ENCODE assay signal across 8 cellular contexts in genomic region chr19:48568345-48568886, GRCh38. TPM values are rescaled to one million over a fixed set of nuclear protein-coding genes. Genes with fewer than 3 reads are reported as not detected.
A peak's percentile ranks its signal among the peaks of the same experiment; 100 is the strongest.
DNase-seq lines count a peak whose midpoint lies in the region; ATAC-seq, FAIRE-seq and TF ChIP-seq lines count a peak whose summit lies in the region.

No MANE protein-coding gene starts in this region.

- CTCF ChIA-PET in HepG2 (lab: Yijun Ruan, JAX; ENCODE audit: low intra/inter-chr PET ratio, low total read pairs), result no interaction called here

- POLR2A ChIA-PET in HepG2 (lab: Yijun Ruan, JAX), result interaction anchor here (0.6 to 1.5 kb wide), 6 partner anchors 10 to 66 kb away, joined by 3 to 8 read pairs (median 4); partner anchors contain the start of genes RPL18 and SPHK2

- BruUV-seq in HepG2 (replicated peaks; lab: Mats Ljungman, UMichigan), result no TSS peak

- no peaks in the 10 kb centered on the region for H4K20me1 ChIP-seq in HepG2 (ENCODE audit: insufficient read depth, low read length)

- peak overlapping the region; percentile 43 for H3K27ac Mint-ChIP-seq in type B pancreatic cell

- no peak for FAIRE-seq in HepG2 (lab: Jason Lieb, UNC)

- TF ChIP-seq CTCF in coronary artery (IDR thresholded peaks at IDR 0.05) (no peak), HepG2 (CRISPR knock-in tag; IDR thresholded peaks at IDR 0.05) (no peak), type B pancreatic cell (conservative IDR thresholded peaks at IDR 0.05) (no peak)

- H3K36me3 ChIP-seq in HepG2 (replicated peaks in 1 of 2; ENCODE audit: control insufficient read depth in 1 of 2, insufficient read depth in 2 of 2, low read length in 2 of 2), result no peaks in the 10 kb centered on the region

- no peaks in the 10 kb centered on the region for H3K27me3 ChIP-seq in HepG2 (ENCODE audit: control insufficient read depth in 1 of 2, insufficient read depth in 2 of 2, low read length in 2 of 2)

- no peak for TF ChIP-seq RAD21 in HepG2 (CRISPR knock-in tag; IDR thresholded peaks at IDR 0.05)

- peak overlapping the region in 1 of 2 donors; percentile 46 for H3K27ac ChIP-seq in coronary artery
- no peak overlapping the region for H3K27ac ChIP-seq in HepG2 (ENCODE audit: extremely low read length, insufficient read depth, low read length)

- peak overlapping the region; percentile 46 for H3K4me3 ChIP-seq in coronary artery
- peak overlapping the region in 1 of 3 experiments; percentile 60; a peak in 1 of 6 replicates for H3K4me3 ChIP-seq in HepG2 (replicated peaks in 1 of 3; ENCODE audit: insufficient read depth in 1 of 3, low read depth in 2 of 3, low read length in 3 of 3)

- no peaks in the 10 kb centered on the region for H3K9me3 Mint-ChIP-seq in type B pancreatic cell

- H3K79me2 ChIP-seq in HepG2 (ENCODE audit: insufficient read depth, low read length), result no peaks in the 10 kb centered on the region

- intact Hi-C loops in HepG2 (cut with micrococcal nuclease; ENCODE audit: unreplicated experiment), result no loop called here

- peak overlapping the region; percentile 67 for H3K4me2 ChIP-seq in HepG2 (ENCODE audit: low read depth, low read length)

- H3K4me3 Mint-ChIP-seq in type B pancreatic cell, result peak overlapping the region; percentile 59

- no peaks in the 10 kb centered on the region for H3K36me3 Mint-ChIP-seq in type B pancreatic cell

- peaks cover 80% of the 10 kb centered on the region for H3K4me1 ChIP-seq in HepG2 (ENCODE audit: insufficient read depth, low read length)

- WGBS in HepG2 (ENCODE audit: low lambda C conversion rate), result 19% methylated on average over 4 of the region's 19 CpGs

- no peaks in the 10 kb centered on the region for H3K9me3 ChIP-seq in HepG2 (ENCODE audit: low read length)

- TF ChIP-seq EP300 in HepG2 (IDR thresholded peaks at IDR 0.05; ENCODE audit: low read depth in 2 of 2, low read length in 2 of 2), result no peak
- no peak for TF ChIP-seq EP300 in HepG2 (CRISPR knock-in tag; IDR thresholded peaks at IDR 0.05; ENCODE audit: borderline replicate concordance)

- H3K27me3 Mint-ChIP-seq in type B pancreatic cell, result peaks cover 7% of the 10 kb centered on the region

- no peak for TF ChIP-seq POLR2A in HepG2 (IDR thresholded peaks at IDR 0.05; ENCODE audit: insufficient read depth in 1 of 2, low read depth in 2 of 2, low read length in 2 of 2)

- no peak overlapping the region for H2AFZ ChIP-seq in HepG2 (ENCODE audit: low read length)

- peak overlapping the region; percentile 44; the same call in 1 of the 2 replicates for H3K9ac ChIP-seq in HepG2 (ENCODE audit: insufficient read depth, low read depth, low read length)

- peak; percentile 98 for DNase-seq in Caki2 (ENCODE audit: low read depth)
- DNase-seq in NCI-H1694 treated with DMSO at 0.1 percent for 48 hours (lab: John Stamatoyannopoulos, UW), result peak; percentile 30
- DNase-seq in coronary artery (ENCODE audit: low spot score), result peak; percentile 86
- DNase-seq in HepG2 (ENCODE audit: low spot score), result peak; percentile 61
- DNase-seq in type B pancreatic cell (ENCODE audit: extremely low spot score, unreplicated experiment), result no peak
- no peak for DNase-seq in NCI-H146 treated with DMSO at 0.1 percent for 48 hours (lab: John Stamatoyannopoulos, UW; ENCODE audit: unreplicated experiment)

- in situ Hi-C loops in Caki2 (cut with HindIII; ENCODE audit: low pct_unique_long_range_greater_than_20kb, low sequenced_read_pairs) (no loop called here), HepG2 (cut with HindIII; ENCODE audit: extremely low pct_ligation_motif_present, low pct_unique_long_range_greater_than_20kb) (no loop called here)

- peaks cover 11% of the 10 kb centered on the region for H3K4me1 Mint-ChIP-seq in type B pancreatic cell (ENCODE audit: unreplicated experiment)

- ATAC-seq in HepG2 (peak; percentile 77), HG02678 (IDR thresholded peaks at IDR 0.05; ENCODE audit: unreplicated experiment) (no peak), HG03280 (IDR thresholded peaks at IDR 0.05; ENCODE audit: unreplicated experiment) (no peak)

RNA-seq across cellular contexts. Expression of gene SULT2B1, which starts 16.4 kb away (rescaled TPM):
- 0.20 TPM in 1 of 2 replicates, not detected in the other for total RNA-seq in Caki2 (2014; rRNA removed; shearing (Covaris generic); ENCODE audit: low replicate concordance)
- total RNA-seq in HepG2 (2016; rRNA removed; fragmentation: Illumina TruSeq; extraction: Trizol) (not detected in 2 replicates), type B pancreatic cell (ENCODE audit: low replicate concordance) (0.77 and 5.3 TPM in 2 replicates)
- not detected in 2 replicates for total RNA-seq in HepG2 (2016; cell fraction: cytosol; rRNA removed; fragmentation: Illumina TruSeq; extraction: Trizol; ENCODE audit: low read depth)
- total RNA-seq in HepG2 (2016; cell fraction: insoluble cytoplasmic fraction; rRNA removed; fragmentation: Illumina TruSeq; extraction: Trizol), result not detected in 2 replicates
- not detected in 2 replicates for total RNA-seq in HepG2 (2016; cell fraction: membrane; rRNA removed; fragmentation: Illumina TruSeq; extraction: Trizol)
- total RNA-seq in HepG2 (2016; cell fraction: nucleus; rRNA removed; fragmentation: Illumina TruSeq; extraction: Trizol), result not detected in 2 replicates
- 0.07 and 0.13 TPM in 2 replicates for polyA plus RNA-seq in HepG2 (2011; rRNA removed)
- polyA plus RNA-seq in HepG2 (2011; cell fraction: cytosol; rRNA removed), result not detected in 2 replicates
- not detected in 2 replicates for polyA plus RNA-seq in HepG2 (2011; cell fraction: nucleus; rRNA removed)
- polyA plus RNA-seq in HepG2 (2012), result 0.19 TPM in 1 of 2 replicates, not detected in the other
- 0.14 TPM in 1 of 2 replicates, not detected in the other for polyA plus RNA-seq in HepG2 (2016; cell fraction: cytosol; fragmentation: Illumina TruSeq; extraction: Trizol; ENCODE audit: low read depth)
- not detected in 2 replicates for polyA plus RNA-seq in HepG2 (2016; cell fraction: insoluble cytoplasmic fraction; fragmentation: Illumina TruSeq; extraction: Trizol; ENCODE audit: low read depth)
- not detected in 2 replicates for polyA plus RNA-seq in HepG2 (2016; cell fraction: membrane; fragmentation: Illumina TruSeq; extraction: Trizol; ENCODE audit: low read depth)
- not detected in 2 replicates for polyA plus RNA-seq in HepG2 (2016; cell fraction: nucleus; fragmentation: Illumina TruSeq; extraction: Trizol; ENCODE audit: insufficient read depth, low read depth)
- polyA minus RNA-seq in HepG2 (2011; rRNA and poly(A)+ RNA removed; ENCODE audit: low replicate concordance), result 0.30 and 0.56 TPM in 2 replicates
- not detected in 2 replicates for polyA minus RNA-seq in HepG2 (2011; cell fraction: cytosol; rRNA and poly(A)+ RNA removed)
- polyA minus RNA-seq in HepG2 (2011; cell fraction: nucleus; rRNA and poly(A)+ RNA removed), result not detected in 2 replicates

RNA-seq across cellular contexts. Expression of gene SPACA4, which starts 38.1 kb away (rescaled TPM):
- not detected in 2 replicates for total RNA-seq in Caki2 (2014; rRNA removed; shearing (Covaris generic); ENCODE audit: low replicate concordance)
- total RNA-seq in HepG2 (2016; rRNA removed; fragmentation: Illumina TruSeq; extraction: Trizol) (not detected in 2 replicates), type B pancreatic cell (ENCODE audit: low replicate concordance) (not detected in 2 replicates)
- total RNA-seq in HepG2 (2016; cell fraction: cytosol; rRNA removed; fragmentation: Illumina TruSeq; extraction: Trizol; ENCODE audit: low read depth), result not detected in 2 replicates
- not detected in 2 replicates for total RNA-seq in HepG2 (2016; cell fraction: insoluble cytoplasmic fraction; rRNA removed; fragmentation: Illumina TruSeq; extraction: Trizol)
- not detected in 2 replicates for total RNA-seq in HepG2 (2016; cell fraction: membrane; rRNA removed; fragmentation: Illumina TruSeq; extraction: Trizol)
- total RNA-seq in HepG2 (2016; cell fraction: nucleus; rRNA removed; fragmentation: Illumina TruSeq; extraction: Trizol), result not detected in 2 replicates
- polyA plus RNA-seq in HepG2 (2011; rRNA removed), result not detected in 2 replicates
- polyA plus RNA-seq in HepG2 (2011; cell fraction: cytosol; rRNA removed), result not detected in 2 replicates
- not detected in 2 replicates for polyA plus RNA-seq in HepG2 (2011; cell fraction: nucleus; rRNA removed)
- polyA plus RNA-seq in HepG2 (2012), result not detected in 2 replicates
- polyA plus RNA-seq in HepG2 (2016; cell fraction: cytosol; fragmentation: Illumina TruSeq; extraction: Trizol; ENCODE audit: low read depth), result not detected in 2 replicates
- not detected in 2 replicates for polyA plus RNA-seq in HepG2 (2016; cell fraction: insoluble cytoplasmic fraction; fragmentation: Illumina TruSeq; extraction: Trizol; ENCODE audit: low read depth)
- polyA plus RNA-seq in HepG2 (2016; cell fraction: membrane; fragmentation: Illumina TruSeq; extraction: Trizol; ENCODE audit: low read depth), result not detected in 2 replicates
- polyA plus RNA-seq in HepG2 (2016; cell fraction: nucleus; fragmentation: Illumina TruSeq; extraction: Trizol; ENCODE audit: insufficient read depth, low read depth), result not detected in 2 replicates
- not detected in 2 replicates for polyA minus RNA-seq in HepG2 (2011; rRNA and poly(A)+ RNA removed; ENCODE audit: low replicate concordance)
- polyA minus RNA-seq in HepG2 (2011; cell fraction: cytosol; rRNA and poly(A)+ RNA removed), result not detected in 2 replicates
- not detected in 2 replicates for polyA minus RNA-seq in HepG2 (2011; cell fraction: nucleus; rRNA and poly(A)+ RNA removed)

RNA-seq across cellular contexts. Expression of gene FAM83E, which starts 46.5 kb away (rescaled TPM):
- total RNA-seq in Caki2 (2014; rRNA removed; shearing (Covaris generic); ENCODE audit: low replicate concordance), result not detected in 2 replicates
- total RNA-seq in HepG2 (2016; rRNA removed; fragmentation: Illumina TruSeq; extraction: Trizol) (0.60 TPM in 1 of 2 replicates, not detected in the other), type B pancreatic cell (ENCODE audit: low replicate concordance) (6.1 and 8.1 TPM in 2 replicates)
- not detected in 2 replicates for total RNA-seq in HepG2 (2016; cell fraction: cytosol; rRNA removed; fragmentation: Illumina TruSeq; extraction: Trizol; ENCODE audit: low read depth)
- 0.30 TPM in 1 of 2 replicates, not detected in the other for total RNA-seq in HepG2 (2016; cell fraction: insoluble cytoplasmic fraction; rRNA removed; fragmentation: Illumina TruSeq; extraction: Trizol)
- not detected in 2 replicates for total RNA-seq in HepG2 (2016; cell fraction: membrane; rRNA removed; fragmentation: Illumina TruSeq; extraction: Trizol)
- total RNA-seq in HepG2 (2016; cell fraction: nucleus; rRNA removed; fragmentation: Illumina TruSeq; extraction: Trizol), result 1.6 and 1.9 TPM in 2 replicates
- 0.13 and 0.18 TPM in 2 replicates for polyA plus RNA-seq in HepG2 (2011; rRNA removed)
- polyA plus RNA-seq in HepG2 (2011; cell fraction: cytosol; rRNA removed), result not detected in 2 replicates
- 1.7 and 1.8 TPM in 2 replicates for polyA plus RNA-seq in HepG2 (2011; cell fraction: nucleus; rRNA removed)
- polyA plus RNA-seq in HepG2 (2012), result 0.15 and 0.28 TPM in 2 replicates
- polyA plus RNA-seq in HepG2 (2016; cell fraction: cytosol; fragmentation: Illumina TruSeq; extraction: Trizol; ENCODE audit: low read depth), result not detected in 2 replicates
- not detected in 2 replicates for polyA plus RNA-seq in HepG2 (2016; cell fraction: insoluble cytoplasmic fraction; fragmentation: Illumina TruSeq; extraction: Trizol; ENCODE audit: low read depth)
- polyA plus RNA-seq in HepG2 (2016; cell fraction: membrane; fragmentation: Illumina TruSeq; extraction: Trizol; ENCODE audit: low read depth), result not detected in 2 replicates
- 1.1 and 1.2 TPM in 2 replicates for polyA plus RNA-seq in HepG2 (2016; cell fraction: nucleus; fragmentation: Illumina TruSeq; extraction: Trizol; ENCODE audit: insufficient read depth, low read depth)
- polyA minus RNA-seq in HepG2 (2011; rRNA and poly(A)+ RNA removed; ENCODE audit: low replicate concordance), result 0.28 and 0.52 TPM in 2 replicates
- not detected in 2 replicates for polyA minus RNA-seq in HepG2 (2011; cell fraction: cytosol; rRNA and poly(A)+ RNA removed)
- 3.6 and 6.2 TPM in 2 replicates for polyA minus RNA-seq in HepG2 (2011; cell fraction: nucleus; rRNA and poly(A)+ RNA removed)

RNA-seq across cellular contexts. Expression of gene RPL18, which starts 50.6 kb away (rescaled TPM):
- 2,144 and 2,176 TPM in 2 replicates for total RNA-seq in Caki2 (2014; rRNA removed; shearing (Covaris generic); ENCODE audit: low replicate concordance)
- total RNA-seq in HepG2 (2016; rRNA removed; fragmentation: Illumina TruSeq; extraction: Trizol), result 1,485 and 1,498 TPM in 2 replicates
- total RNA-seq in HepG2 (2016; cell fraction: cytosol; rRNA removed; fragmentation: Illumina TruSeq; extraction: Trizol; ENCODE audit: low read depth), result 2,025 and 2,222 TPM in 2 replicates
- total RNA-seq in HepG2 (2016; cell fraction: insoluble cytoplasmic fraction; rRNA removed; fragmentation: Illumina TruSeq; extraction: Trizol), result 1,518 and 1,544 TPM in 2 replicates
- 3,207 and 3,209 TPM in 2 replicates for total RNA-seq in HepG2 (2016; cell fraction: membrane; rRNA removed; fragmentation: Illumina TruSeq; extraction: Trizol)
- total RNA-seq in HepG2 (2016; cell fraction: nucleus; rRNA removed; fragmentation: Illumina TruSeq; extraction: Trizol), result 626 and 716 TPM in 2 replicates
- 1,639 and 1,894 TPM in 2 replicates for polyA plus RNA-seq in HepG2 (2011; rRNA removed)
- 2,410 and 2,836 TPM in 2 replicates for polyA plus RNA-seq in HepG2 (2011; cell fraction: cytosol; rRNA removed)
- polyA plus RNA-seq in HepG2 (2011; cell fraction: nucleus; rRNA removed), result 774 and 847 TPM in 2 replicates
- 1,965 and 2,530 TPM in 2 replicates for polyA plus RNA-seq in HepG2 (2012)
- polyA plus RNA-seq in HepG2 (2016; cell fraction: cytosol; fragmentation: Illumina TruSeq; extraction: Trizol; ENCODE audit: low read depth), result 2,734 and 3,086 TPM in 2 replicates
- 1,714 and 1,747 TPM in 2 replicates for polyA plus RNA-seq in HepG2 (2016; cell fraction: insoluble cytoplasmic fraction; fragmentation: Illumina TruSeq; extraction: Trizol; ENCODE audit: low read depth)
- 3,734 and 3,811 TPM in 2 replicates for polyA plus RNA-seq in HepG2 (2016; cell fraction: membrane; fragmentation: Illumina TruSeq; extraction: Trizol; ENCODE audit: low read depth)
- polyA plus RNA-seq in HepG2 (2016; cell fraction: nucleus; fragmentation: Illumina TruSeq; extraction: Trizol; ENCODE audit: insufficient read depth, low read depth), result 1,314 and 1,387 TPM in 2 replicates
- 713 and 1,028 TPM in 2 replicates for polyA minus RNA-seq in HepG2 (2011; rRNA and poly(A)+ RNA removed; ENCODE audit: low replicate concordance)
- polyA minus RNA-seq in HepG2 (2011; cell fraction: cytosol; rRNA and poly(A)+ RNA removed), result 556 and 566 TPM in 2 replicates
- 180 and 193 TPM in 2 replicates for polyA minus RNA-seq in HepG2 (2011; cell fraction: nucleus; rRNA and poly(A)+ RNA removed)
- 1,623 and 1,815 TPM in 2 replicates for total RNA-seq in type B pancreatic cell (ENCODE audit: low replicate concordance)

RNA-seq across cellular contexts. Expression of gene SPHK2, which starts 50.9 kb away (rescaled TPM):
- 3.6 and 4.8 TPM in 2 replicates for total RNA-seq in Caki2 (2014; rRNA removed; shearing (Covaris generic); ENCODE audit: low replicate concordance)
- total RNA-seq in HepG2 (2016; rRNA removed; fragmentation: Illumina TruSeq; extraction: Trizol), result 11.1 and 14.4 TPM in 2 replicates
- 5.0 and 6.0 TPM in 2 replicates for total RNA-seq in HepG2 (2016; cell fraction: cytosol; rRNA removed; fragmentation: Illumina TruSeq; extraction: Trizol; ENCODE audit: low read depth)
- 8.9 and 15.9 TPM in 2 replicates for total RNA-seq in HepG2 (2016; cell fraction: insoluble cytoplasmic fraction; rRNA removed; fragmentation: Illumina TruSeq; extraction: Trizol)
- total RNA-seq in HepG2 (2016; cell fraction: membrane; rRNA removed; fragmentation: Illumina TruSeq; extraction: Trizol), result 10.7 and 12.1 TPM in 2 replicates
- total RNA-seq in HepG2 (2016; cell fraction: nucleus; rRNA removed; fragmentation: Illumina TruSeq; extraction: Trizol), result 10.2 and 11.3 TPM in 2 replicates
- 2.9 and 4.5 TPM in 2 replicates for polyA plus RNA-seq in HepG2 (2011; rRNA removed)
- 2.2 and 3.8 TPM in 2 replicates for polyA plus RNA-seq in HepG2 (2011; cell fraction: cytosol; rRNA removed)
- polyA plus RNA-seq in HepG2 (2011; cell fraction: nucleus; rRNA removed), result 17.1 and 20.8 TPM in 2 replicates
- 2.8 and 3.1 TPM in 2 replicates for polyA plus RNA-seq in HepG2 (2012)
- polyA plus RNA-seq in HepG2 (2016; cell fraction: cytosol; fragmentation: Illumina TruSeq; extraction: Trizol; ENCODE audit: low read depth), result 3.0 and 3.7 TPM in 2 replicates
- polyA plus RNA-seq in HepG2 (2016; cell fraction: insoluble cytoplasmic fraction; fragmentation: Illumina TruSeq; extraction: Trizol; ENCODE audit: low read depth), result 10.5 and 14.1 TPM in 2 replicates
- polyA plus RNA-seq in HepG2 (2016; cell fraction: membrane; fragmentation: Illumina TruSeq; extraction: Trizol; ENCODE audit: low read depth), result 7.7 and 9.4 TPM in 2 replicates
- 24.3 and 24.6 TPM in 2 replicates for polyA plus RNA-seq in HepG2 (2016; cell fraction: nucleus; fragmentation: Illumina TruSeq; extraction: Trizol; ENCODE audit: insufficient read depth, low read depth)
- polyA minus RNA-seq in HepG2 (2011; rRNA and poly(A)+ RNA removed; ENCODE audit: low replicate concordance), result 11.6 and 13.3 TPM in 2 replicates
- 3.5 and 3.8 TPM in 2 replicates for polyA minus RNA-seq in HepG2 (2011; cell fraction: cytosol; rRNA and poly(A)+ RNA removed)
- polyA minus RNA-seq in HepG2 (2011; cell fraction: nucleus; rRNA and poly(A)+ RNA removed), result 9.0 and 10.2 TPM in 2 replicates
- 44.0 and 47.1 TPM in 2 replicates for total RNA-seq in type B pancreatic cell (ENCODE audit: low replicate concordance)

Comparison
In these comparisons a context has a peak if more than half of its experiments do, and no peak if none do; other contexts are left out.
1. DNase-seq: peak in Caki2 (single experiment), NCI-H1694 treated with DMSO at 0.1 percent for 48 hours (single experiment), coronary artery (single experiment) and HepG2 (single experiment); none in type B pancreatic cell (single experiment) and NCI-H146 treated with DMSO at 0.1 percent for 48 hours (single experiment).